8 cellular contexts compared by ENCODE assay signal in genomic region chr4:33740871-33741270, GRCh38.
DNase-seq lines count a peak whose midpoint lies in the region; TF ChIP-seq lines count a peak whose summit lies in the region.
"Not testable (repeated sequence)": the region's sequence is repeated elsewhere in the genome, so short reads cannot be mapped to it uniquely, and the experiment has no call there.

No MANE protein-coding gene starts in this region.

- H3K4me3 Mint-ChIP-seq in H9, mesothelial cell of epicardium: not testable (repeated sequence)

- not testable (repeated sequence) for H2BK15ac ChIP-seq in H9 (ENCODE audit: low read depth, low read length)

- not testable (repeated sequence) for H4K8ac ChIP-seq in H9 (replicated peaks; ENCODE audit: insufficient read length, low read depth, low read length)

- H3K27me3 Mint-ChIP-seq in H9 (ENCODE audit: low read depth); mesothelial cell of epicardium (ENCODE audit: low read depth): not testable (repeated sequence)

- not testable (repeated sequence) for H2AFZ ChIP-seq in H9 (ENCODE audit: low read length); osteoblast (ENCODE audit: low read length)

- H2BK20ac ChIP-seq in H9 (ENCODE audit: low read depth, low read length, poor library complexity, severe bottlenecking), result not testable (repeated sequence)

- H3K36me3 Mint-ChIP-seq in H9 (ENCODE audit: insufficient read depth in 1 of 3, low read depth in 3 of 3), result peaks cover 8 to 23% (median 8%) of the 10 kb centered on the region in 3 experiments
- H3K36me3 Mint-ChIP-seq in mesothelial cell of epicardium, result not testable (repeated sequence)

- not testable (repeated sequence) for H3K27ac ChIP-seq in BLaER1; H9 (ENCODE audit: insufficient read length, low read depth, low read length); osteoblast (ENCODE audit: low read depth, low read length)
- peak overlapping the region; percentile 59 for H3K27ac ChIP-seq in VCaP

- not testable (repeated sequence) for H3K23me2 ChIP-seq in H9 (ENCODE audit: insufficient read length, low read depth, low read length, poor library complexity, severe bottlenecking)

- peak overlapping the region in 2 of 3 experiments; percentile 7 to 45; a peak in 3 of 7 replicates for H3K27ac Mint-ChIP-seq in H9
- H3K27ac Mint-ChIP-seq in mesothelial cell of epicardium, result peak overlapping the region; percentile 52

- H3K9me3 ChIP-seq in BLaER1; H9 (ENCODE audit: control insufficient read depth, low read depth, low read length); osteoblast (ENCODE audit: low read depth, low read length): not testable (repeated sequence)

- WGBS in H9 (ENCODE audit: extremely low coverage, insufficient read length, low lambda C conversion rate), result no CpG with 5 or more reads among the region's 5 CpGs

- H3K23ac ChIP-seq in H9 (ENCODE audit: insufficient read length, low read depth, low read length), result not testable (repeated sequence)

- not testable (repeated sequence) for H3K18ac ChIP-seq in H9 (ENCODE audit: insufficient read length, low read depth, low read length)

- H3K27me3 ChIP-seq in BLaER1; H9 (ENCODE audit: insufficient read depth, low read length); osteoblast (ENCODE audit: insufficient read depth, low read length): not testable (repeated sequence)

- not testable (repeated sequence) for H2BK12ac ChIP-seq in H9 (ENCODE audit: insufficient read length, low read depth, low read length)

- H4K20me1 ChIP-seq in BLaER1; H9 (ENCODE audit: control insufficient read depth, insufficient read depth, insufficient read length); osteoblast (ENCODE audit: insufficient read depth, low read length): not testable (repeated sequence)

- not testable (repeated sequence) for H4K5ac ChIP-seq in H9 (ENCODE audit: insufficient read length, low read depth, low read length)

- not testable (repeated sequence) for H3K79me1 ChIP-seq in H9 (ENCODE audit: insufficient read depth, low read depth, low read length, poor library complexity, severe bottlenecking)

- not testable (repeated sequence) for H3K4me1 Mint-ChIP-seq in H9
- peaks cover 18% of the 10 kb centered on the region for H3K4me1 Mint-ChIP-seq in mesothelial cell of epicardium

- H2BK5ac ChIP-seq in H9 (ENCODE audit: insufficient read length, low read length), result not testable (repeated sequence)

- H3K4ac ChIP-seq in H9 (ENCODE audit: low read depth, low read length), result not testable (repeated sequence)

- not testable (repeated sequence) for H3K56ac ChIP-seq in H9 (ENCODE audit: insufficient read length, low read depth, low read length)

- TF ChIP-seq CTCF in H9 (conservative IDR thresholded peaks at IDR 0.05); VCaP (conservative IDR thresholded peaks at IDR 0.05); fibroblast of villous mesenchyme (IDR thresholded peaks at IDR 0.05; ENCODE audit: insufficient read depth, low read depth, low read length); mesothelial cell of epicardium (IDR thresholded peaks at IDR 0.05; ENCODE audit: unreplicated experiment); osteoblast (IDR thresholded peaks at IDR 0.05; ENCODE audit: extremely low read depth, low read depth, low read length): not testable (repeated sequence)

- H3K36me3 ChIP-seq in BLaER1; osteoblast (ENCODE audit: insufficient read depth, low read length): not testable (repeated sequence)

- H2BK120ac ChIP-seq in H9 (ENCODE audit: low read depth, low read length, poor library complexity, severe bottlenecking), result not testable (repeated sequence)

- H3K9me3 Mint-ChIP-seq in H9, result peaks cover 11 to 26% of the 10 kb centered on the region in 2 experiments
- peaks cover 39% of the 10 kb centered on the region for H3K9me3 Mint-ChIP-seq in mesothelial cell of epicardium

- H3K79me2 ChIP-seq in H9 (ENCODE audit: insufficient read depth, low read length); osteoblast (ENCODE audit: insufficient read depth, low read length): not testable (repeated sequence)

- H3K4me2 ChIP-seq in BLaER1, result peak overlapping the region; percentile 14; the same call in 1 of the 2 replicates
- H3K4me2 ChIP-seq in H9 (ENCODE audit: insufficient read depth, insufficient read length, low read length); osteoblast (ENCODE audit: insufficient read depth, low read length): not testable (repeated sequence)

- not testable (repeated sequence) for H3K4me3 ChIP-seq in BLaER1; fibroblast of villous mesenchyme (ENCODE audit: low read depth, low read length); osteoblast (ENCODE audit: insufficient read depth, low read length)

- not testable (repeated sequence) for DNase-seq in H9; mesothelial cell of epicardium (ENCODE audit: low spot score in 2 of 2, unreplicated experiment in 2 of 2)
- DNase-seq in fibroblast of villous mesenchyme (ENCODE audit: low read depth), result peak; percentile 50
- peak; percentile 10 for DNase-seq in left kidney (ENCODE audit: low read depth, low spot score)
- DNase-seq in osteoblast (ENCODE audit: insufficient read length, low spot score, missing footprints), result peak; percentile 0
- DNase-seq in renal cortical epithelial cell (ENCODE audit: low read depth), result peak; percentile 9

- not testable (repeated sequence) for H3T11ph ChIP-seq in H9 (ENCODE audit: low read length)

- H3K4me1 ChIP-seq in BLaER1, result peaks cover 14% of the 10 kb centered on the region
- not testable (repeated sequence) for H3K4me1 ChIP-seq in H9 (ENCODE audit: insufficient read depth, low read length); osteoblast (ENCODE audit: insufficient read depth, low read length)

- H3K9ac ChIP-seq in BLaER1; H9 (ENCODE audit: extremely low read depth, insufficient read length, low read length): not testable (repeated sequence)

- H2AK5ac ChIP-seq in H9 (ENCODE audit: insufficient read length, low read length), result not testable (repeated sequence)

- H4K91ac ChIP-seq in H9 (ENCODE audit: insufficient read length, low read depth, low read length), result not testable (repeated sequence)

- not testable (repeated sequence) for H3K14ac ChIP-seq in H9 (ENCODE audit: insufficient read depth, low read length)
